Comparison of ENCODE assay signal across 8 cellular contexts in genomic region chr17:39676198-39676819, GRCh38. TPM values are rescaled to one million over a fixed set of nuclear protein-coding genes. Genes with fewer than 3 reads are reported as not detected.
DNase-seq lines count a peak whose midpoint lies in the region; ATAC-seq and TF ChIP-seq lines count a peak whose summit lies in the region.

No MANE protein-coding gene starts in this region.

- TF ChIP-seq CTCF in WERI-Rb-1 (IDR thresholded peaks at IDR 0.05; ENCODE audit: low read depth, low read length), result no peak
- no peak for TF ChIP-seq CTCF in heart left ventricle (IDR thresholded peaks at IDR 0.05)
- TF ChIP-seq CTCF in smooth muscle cell (IDR thresholded peaks at IDR 0.05; ENCODE audit: borderline replicate concordance, insufficient read depth, poor library complexity, severe bottlenecking), result no peak

- H3K4me1 ChIP-seq in heart left ventricle, result peaks cover 0 to 76% (median 52%) of the 10 kb centered on the region in 12 donors
- H3K4me1 ChIP-seq in smooth muscle cell (ENCODE audit: low read depth), result no peaks in the 10 kb centered on the region

- no peaks in the 10 kb centered on the region for H4K20me1 ChIP-seq in smooth muscle cell (ENCODE audit: low read depth)

- peak overlapping the region; percentile 44 for H3K27ac ChIP-seq in WERI-Rb-1
- peak overlapping the region; percentile 73 to 93 (median 90) for H3K27ac ChIP-seq in heart left ventricle
- H3K27ac ChIP-seq in smooth muscle cell (ENCODE audit: low read depth), result no peak overlapping the region

- H3K4me2 ChIP-seq in smooth muscle cell, result no peak overlapping the region

- peak; percentile 70 for DNase-seq in DMS53 (lab: John Stamatoyannopoulos, UW)
- no peak for DNase-seq in WERI-Rb-1
- DNase-seq in heart left ventricle, result peak; percentile 66 to 89 (median 82)
- peak; percentile 55 for DNase-seq in stimulated activated naive CD8-positive, alpha-beta T cell treated with anti-CD3 and anti-CD28 coated beads, Interleukin-15, Interleukin-2, amounts not matched to agents 100 U/mL and 50 U/mL, for 24 hours
- no peak for DNase-seq in iPS-NIHi7 (ENCODE audit: extremely low spot score)
- no peak for DNase-seq in cerebellum (ENCODE audit: low spot score)
- DNase-seq in smooth muscle cell (lab: John Stamatoyannopoulos, UW; ENCODE audit: unreplicated experiment), result no peak

- intact Hi-C loops in heart left ventricle (cut with DNase I), result loop anchor here in 1 of 10 donors (10.0 kb wide), 1 partner anchor 52 kb away; the partner anchor contains the start of gene PPP1R1B

- no peaks in the 10 kb centered on the region for H3F3A ChIP-seq in smooth muscle cell (ENCODE audit: low read depth)

- H3K27me3 ChIP-seq in WERI-Rb-1 (ENCODE audit: insufficient read depth, low read depth, severe bottlenecking) (no peaks in the 10 kb centered on the region), heart left ventricle (peaks cover 0 to 3% (median 0%) of the 10 kb centered on the region in 9 donors), smooth muscle cell (ENCODE audit: low read depth) (peaks cover 4% of the 10 kb centered on the region)

- H3K9me3 ChIP-seq in WERI-Rb-1 (ENCODE audit: severe bottlenecking) (no peaks in the 10 kb centered on the region), heart left ventricle (no peaks in the 10 kb centered on the region), smooth muscle cell (replicated peaks; ENCODE audit: low read depth) (no peaks in the 10 kb centered on the region)

- TF ChIP-seq RAD21 in Ishikawa (IDR thresholded peaks at IDR 0.05; ENCODE audit: low read depth), result no peak

- H2AFZ ChIP-seq in smooth muscle cell (ENCODE audit: low read depth), result no peak overlapping the region

- peak; percentile 9 to 38 (median 32) for ATAC-seq in heart left ventricle
- ATAC-seq in stimulated activated naive CD8-positive, alpha-beta T cell treated with anti-CD3 and anti-CD28 coated beads, Interleukin-15, Interleukin-2, amounts not matched to agents 100 U/mL and 50 U/mL, for 24 hours, result peak; percentile 61

- H3K36me3 ChIP-seq in WERI-Rb-1 (peaks cover 13% of the 10 kb centered on the region), heart left ventricle (peaks cover 0 to 17% (median 0%) of the 10 kb centered on the region in 9 donors), smooth muscle cell (ENCODE audit: low read depth) (no peaks in the 10 kb centered on the region)

- TF ChIP-seq POLR2A in heart left ventricle (IDR thresholded peaks at IDR 0.05), result no peak

- no peak overlapping the region for H3K9ac ChIP-seq in smooth muscle cell (ENCODE audit: low read depth)

- 17 to 26% (median 23%) methylated on average over 7 of the region's 7 CpGs for WGBS in heart left ventricle, 4 donors
- WGBS in smooth muscle cell (ENCODE audit: low lambda C conversion rate), result 76% methylated on average over 7 of the region's 7 CpGs

- H3K4me3 ChIP-seq in WERI-Rb-1 (ENCODE audit: low read depth, low read length), result no peak overlapping the region
- no peak overlapping the region for H3K4me3 ChIP-seq in heart left ventricle
- H3K4me3 ChIP-seq in smooth muscle cell, result no peak overlapping the region

- no peaks in the 10 kb centered on the region for H3K79me2 ChIP-seq in smooth muscle cell (ENCODE audit: low read depth)

- no peak for TF ChIP-seq EP300 in Ishikawa (IDR thresholded peaks at IDR 0.05; ENCODE audit: borderline replicate concordance)

TF ChIP-seq in Ishikawa, 13 proteins besides CTCF, POLR2A, EP300 and RAD21:
- TF ChIP-seq MAX (IDR thresholded peaks at IDR 0.05), result peak; percentile 55
- TF ChIP-seq FOXM1 (IDR thresholded peaks at IDR 0.05; ENCODE audit: borderline replicate concordance, low read depth), result no peak
- TF ChIP-seq NFIC (IDR thresholded peaks at IDR 0.05), result peak; percentile 86

RNA-seq across cellular contexts. Expression of gene PNMT, which starts 8.1 kb away (rescaled TPM):
- total RNA-seq in heart left ventricle, result 1 to 10 TPM; 2.4 to 7.9 (median 6.0) TPM
- 10 to 100 TPM; 13.0 to 15.6 TPM for polyA plus RNA-seq in heart left ventricle
- 1.5 TPM for total RNA-seq in cerebellum
- total RNA-seq in smooth muscle cell, result not detected in 2 replicates
- polyA plus RNA-seq in smooth muscle cell, result 0.23 and 1.3 TPM in 2 replicates

RNA-seq across cellular contexts. Expression of gene TCAP, which starts 11.2 kb away (rescaled TPM):
- total RNA-seq in heart left ventricle (1,000 to 10,000 TPM; 2,428 to 9,343 (median 4,137) TPM), cerebellum (1.7 TPM), smooth muscle cell (1.1 TPM in 1 of 2 replicates, not detected in the other)
- polyA plus RNA-seq in heart left ventricle (1,000 to 10,000 TPM; 2,028 to 5,784 TPM), smooth muscle cell (0.41 and 0.69 TPM in 2 replicates)

RNA-seq across cellular contexts. Expression of gene PGAP3, which starts 11.5 kb away (rescaled TPM):
- total RNA-seq in heart left ventricle (10 to 100 TPM in 7 of 9 donors, 1 to 10 TPM in 2; 8.0 to 18.8 (median 13.1) TPM), cerebellum (10.5 TPM), smooth muscle cell (16.5 and 19.4 TPM in 2 replicates)
- polyA plus RNA-seq in heart left ventricle (10 to 100 TPM; 13.3 to 13.8 TPM), smooth muscle cell (19.1 and 26.4 TPM in 2 replicates)

RNA-seq across cellular contexts. Expression of gene ERBB2, which starts 23.6 kb away (rescaled TPM):
- 10 to 100 TPM; 51.4 to 95.1 (median 79.3) TPM for total RNA-seq in heart left ventricle
- polyA plus RNA-seq in heart left ventricle, result 10 to 100 TPM; 29.7 to 77.4 TPM
- 16.9 TPM for total RNA-seq in cerebellum
- total RNA-seq in smooth muscle cell, result 44.5 and 49.4 TPM in 2 replicates
- polyA plus RNA-seq in smooth muscle cell, result 53.6 and 56.1 TPM in 2 replicates

RNA-seq across cellular contexts. Expression of gene STARD3, which starts 39.4 kb away (rescaled TPM):
- total RNA-seq in heart left ventricle (10 to 100 TPM; 14.1 to 36.5 (median 19.3) TPM), cerebellum (29.2 TPM), smooth muscle cell (33.7 and 37.5 TPM in 2 replicates)
- polyA plus RNA-seq in heart left ventricle (10 to 100 TPM; 24.2 to 57.2 TPM), smooth muscle cell (53.3 and 61.8 TPM in 2 replicates)

Comparison
In these comparisons a context has a peak if more than half of its experiments do, and no peak if none do; other contexts are left out.
1. DNase-seq: peak in DMS53 (single experiment), heart left ventricle (5 of 5) and stimulated activated naive CD8-positive, alpha-beta T cell treated with anti-CD3 and anti-CD28 coated beads, Interleukin-15, Interleukin-2, amounts not matched to agents 100 U/mL and 50 U/mL, for 24 hours (single experiment); none in WERI-Rb-1 (single experiment), iPS-NIHi7 (single experiment), cerebellum (single experiment) and smooth muscle cell (single experiment).
2. RNA of gene TCAP, which starts 11.2 kb away (total RNA-seq): 2,428 to 9,343 TPM in heart left ventricle; 1.7 TPM in cerebellum (single experiment) and 1.1 TPM in smooth muscle cell; every median in the first group is over 100 times any median in the second.